ENCODE assay signal across 14 cellular contexts in the genomic region with DNA sequence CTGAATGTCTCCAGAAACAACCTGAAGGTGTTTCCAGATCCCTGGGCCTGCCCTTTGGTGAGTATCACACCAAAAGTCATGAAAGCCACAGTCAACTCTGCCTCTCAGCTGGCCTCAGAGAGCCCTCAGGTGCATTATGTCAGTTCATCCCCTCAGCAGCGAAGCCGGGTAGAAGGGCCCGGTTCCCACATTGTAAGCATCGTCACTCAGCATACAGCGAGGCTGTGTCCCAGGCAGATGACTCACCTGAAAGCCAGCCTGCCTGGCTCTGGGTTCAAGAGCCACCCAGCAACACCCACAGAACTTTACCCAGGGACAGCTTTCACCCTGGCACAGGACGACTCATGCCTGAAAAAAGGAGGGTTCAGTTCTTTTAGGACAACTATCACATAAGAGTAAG.
"Had no signal": no experiment of that assay in that cellular context is flagged by ENCODE, and none has a peak within 500 bp of the region (broad histone marks: within the 10 kb centered on the region; RNA-seq: fewer than 3 reads in every experiment).

No MANE protein-coding gene starts in this region.

- ATAC-seq: pancreas; stimulated activated effector memory CD8-positive, alpha-beta T cell treated with anti-CD3 and anti-CD28 coated beads, Interleukin-12 subunit alpha, Interleukin-12 subunit beta, amount 100 ng/mL, for 72 hours had no signal

- H3K36me3 ChIP-seq: left ventricle myocardium inferior, pancreas, SJCRH30 had no signal

- H3K27ac ChIP-seq: left ventricle myocardium inferior, pancreas, SJCRH30 had no signal

- H3K27me3 ChIP-seq: pancreas, SJCRH30 had no signal

- H3K9me3 ChIP-seq: pancreas, SJCRH30 had no signal

- H3K4me3 ChIP-seq: left ventricle myocardium inferior, pancreas, SJCRH30 had no signal

- DNase-seq: activated CD4-positive, alpha-beta T cell treated with anti-CD3 and anti-CD28 coated beads, Interleukin-2, amount 50 U/mL, for 4 hours; activated CD4-positive, CD25-positive, alpha-beta regulatory T cell treated with anti-CD3 and anti-CD28 coated beads, Interleukin-2, amount 50 U/mL, for 72 hours; activated effector memory CD4-positive, alpha-beta T cell treated with Interleukin-2 at 50 U/mL for 16 hours; activated T-cell treated with anti-CD3 and anti-CD28 coated beads for 4 hours; amygdala; cerebellar nuclear complex; foreskin melanocyte; left ventricle myocardium inferior; mesendoderm; pancreas; SJCRH30; small intestine; trophoblast cell had no signal
